13 cellular contexts compared by ENCODE assay signal in the genomic region with DNA sequence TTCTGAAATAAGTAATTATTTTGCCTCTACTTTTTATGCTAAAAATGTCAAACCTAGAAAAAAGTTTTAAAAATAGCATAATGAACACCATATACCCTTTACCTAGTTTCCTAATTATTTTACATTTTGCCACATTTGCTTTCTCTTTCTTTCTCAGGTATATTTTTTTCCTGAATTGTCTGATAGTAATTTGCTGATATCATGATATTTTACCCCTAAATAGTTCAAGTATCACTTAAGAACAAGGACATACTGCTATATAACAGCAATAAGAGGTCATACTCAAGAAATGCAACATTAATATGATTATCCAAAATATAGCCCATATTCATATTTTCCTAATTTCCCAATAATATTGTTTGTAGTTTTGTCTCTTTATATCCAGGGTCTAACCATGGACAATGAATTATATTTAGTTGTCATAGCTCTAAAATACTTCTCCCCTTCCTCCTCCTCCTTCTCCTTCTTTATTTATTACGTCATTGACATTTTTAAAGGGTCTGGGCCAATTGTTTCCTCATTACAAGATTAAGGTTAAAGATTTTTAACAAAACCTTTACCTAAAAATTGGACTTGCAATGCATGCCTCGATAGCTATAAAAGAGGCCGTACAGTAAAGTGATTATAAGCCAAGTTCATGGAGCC. TPM values are rescaled to one million over a fixed set of nuclear protein-coding genes. Genes with fewer than 3 reads are reported as not detected.
DNase-seq lines count a peak whose midpoint lies in the region; ATAC-seq, FAIRE-seq and TF ChIP-seq lines count a peak whose summit lies in the region.
"Had no signal": no experiment of that assay in that cellular context is flagged by ENCODE, and none has a peak within 500 bp of the region (broad histone marks: within the 10 kb centered on the region; RNA-seq: fewer than 3 reads in every experiment).

No MANE protein-coding gene starts in this region.

- no peak for TF ChIP-seq POLR2A in HCT116 (IDR thresholded peaks at IDR 0.05; ENCODE audit: borderline replicate concordance, extremely low read depth, insufficient read depth, insufficient read length)

- H3K27ac Mint-ChIP-seq in astrocyte (ENCODE audit: unreplicated experiment) (no peak overlapping the region), endothelial cell (ENCODE audit: unreplicated experiment) (no peak overlapping the region)
- H3K27ac Mint-ChIP-seq: B cell, CD14-positive monocyte, GM23338, T-cell had no signal

- BruUV-seq in HCT116 (replicated peaks; lab: Mats Ljungman, UMichigan), result no TSS peak

- no peaks in the 10 kb centered on the region for H4K20me1 ChIP-seq in BLaER1 treated with 17β-estradiol and CSF1 and Interleukin-3, amounts not matched to agents 10 nM and 100 nM
- H4K20me1 ChIP-seq in HCT116 (ENCODE audit: insufficient read depth) (no peaks in the 10 kb centered on the region), astrocyte (ENCODE audit: insufficient read depth, low read length) (no peaks in the 10 kb centered on the region)

- no peak overlapping the region for H3K27ac ChIP-seq in BLaER1 treated with 17β-estradiol and CSF1 and Interleukin-3, amounts not matched to agents 10 nM and 100 nM
- H3K27ac ChIP-seq in HCT116 (ENCODE audit: low read depth, low read length) (no peak overlapping the region), astrocyte (ENCODE audit: low read depth, low read length) (no peak overlapping the region), psoas muscle (peak overlapping the region; percentile 89)
- H3K27ac ChIP-seq: RWPE1 had no signal

- WGBS in psoas muscle, 3 donors, result 51 to 83% (median 52%) methylated on average over 3 of the region's 3 CpGs

- no peak overlapping the region for H2AFZ ChIP-seq in HCT116 (ENCODE audit: low read depth, low read length, poor library complexity, severe bottlenecking)
- H2AFZ ChIP-seq in astrocyte (ENCODE audit: low read depth, low read length), result no peak overlapping the region
- H2AFZ ChIP-seq: GM23338 had no signal

- no peak overlapping the region for H3K4me3 ChIP-seq in BLaER1 treated with 17β-estradiol and CSF1 and Interleukin-3, amounts not matched to agents 10 nM and 100 nM
- H3K4me3 ChIP-seq in HCT116 (replicated peaks in 1 of 2; ENCODE audit: low read depth in 1 of 2, low read length in 2 of 2), result no peak overlapping the region
- H3K4me3 ChIP-seq in astrocyte (ENCODE audit: insufficient read depth, low read depth, low read length), result no peak overlapping the region
- H3K4me3 ChIP-seq in psoas muscle, result no peak overlapping the region
- H3K4me3 ChIP-seq: GM23338, HAP-1 had no signal

- H3K36me3 ChIP-seq in BLaER1 treated with 17β-estradiol and CSF1 and Interleukin-3, amounts not matched to agents 10 nM and 100 nM, result no peaks in the 10 kb centered on the region
- no peaks in the 10 kb centered on the region for H3K36me3 ChIP-seq in HCT116 (ENCODE audit: control insufficient read depth in 1 of 2, insufficient read depth in 2 of 2, low read length in 2 of 2)
- H3K36me3 ChIP-seq in astrocyte (ENCODE audit: insufficient read depth, low read length), result no peaks in the 10 kb centered on the region
- H3K36me3 ChIP-seq in psoas muscle (ENCODE audit: insufficient read depth in 1 of 2, low read depth in 1 of 2), result no peaks in the 10 kb centered on the region
- H3K36me3 ChIP-seq: HAP-1 had no signal

- H3K79me2 ChIP-seq in HCT116 (ENCODE audit: insufficient read depth, low read length) (no peaks in the 10 kb centered on the region), astrocyte (ENCODE audit: insufficient read depth, low read length) (no peaks in the 10 kb centered on the region)

- H3K9me3 Mint-ChIP-seq in astrocyte (ENCODE audit: unreplicated experiment) (no peaks in the 10 kb centered on the region), endothelial cell (ENCODE audit: unreplicated experiment) (no peaks in the 10 kb centered on the region)
- H3K9me3 Mint-ChIP-seq: T-cell had no signal

- H3K4me1 Mint-ChIP-seq in astrocyte (ENCODE audit: low read depth, unreplicated experiment) (peaks cover 12% of the 10 kb centered on the region), endothelial cell (ENCODE audit: unreplicated experiment) (peaks cover 16% of the 10 kb centered on the region)

- no peak for FAIRE-seq in astrocyte (lab: Jason Lieb, UNC)

- H3K4me2 ChIP-seq in BLaER1 treated with 17β-estradiol and CSF1 and Interleukin-3, amounts not matched to agents 10 nM and 100 nM, result peak overlapping the region in 9 of 11 experiments; percentile 18 to 78 (median 43); a peak in 15 of 22 replicates
- H3K4me2 ChIP-seq in HCT116 (ENCODE audit: low read length) (0 out of 2 replicates have a peak overlapping the region, but pooled peaks have one; percentile 51), astrocyte (ENCODE audit: low read length) (peak overlapping the region; percentile 72)
- H3K4me2 ChIP-seq: GM23338 had no signal

- H3K4me3 Mint-ChIP-seq in astrocyte (ENCODE audit: unreplicated experiment) (no peak overlapping the region), endothelial cell (ENCODE audit: unreplicated experiment) (no peak overlapping the region)
- H3K4me3 Mint-ChIP-seq: B cell, GM23338, T-cell had no signal

- POLR2A ChIA-PET in HCT116 (lab: Charles Lee), result interaction anchor here (1.2 to 1.6 kb wide), 2 partner anchors 20 to 71 kb away, joined by 3 read pairs; a partner anchor contains a TSS

- H3K9me2 ChIP-seq in HCT116 (ENCODE audit: insufficient read depth), result no peaks in the 10 kb centered on the region

- peaks cover 8% of the 10 kb centered on the region for H3K27me3 Mint-ChIP-seq in astrocyte (ENCODE audit: low read depth, unreplicated experiment)
- no peaks in the 10 kb centered on the region for H3K27me3 Mint-ChIP-seq in endothelial cell (ENCODE audit: unreplicated experiment)

- CTCF ChIA-PET in HCT116 (lab: Charles Lee), result interaction anchor here (0.7 to 3.5 kb wide), 12 partner anchors 8 to 1263 kb away, joined by 3 to 41 read pairs (median 8); a partner anchor contains a TSS

- H3K9ac ChIP-seq in BLaER1 treated with 17β-estradiol and CSF1 and Interleukin-3, amounts not matched to agents 10 nM and 100 nM, result no peak overlapping the region
- H3K9ac ChIP-seq in HCT116 (ENCODE audit: low read length) (no peak overlapping the region), astrocyte (ENCODE audit: low read length) (no peak overlapping the region)

- no peak for DNase-seq in HCT116 (ENCODE audit: low read depth, low spot score)
- no peak for DNase-seq in astrocyte (ENCODE audit: low read depth)
- DNase-seq in psoas muscle, result no peak
- DNase-seq in cerebellar nuclear complex (lab: John Stamatoyannopoulos, UW), result no peak
- no peak for DNase-seq in endothelial cell (ENCODE audit: low spot score)

- no peaks in the 10 kb centered on the region for H3K36me3 Mint-ChIP-seq in astrocyte (ENCODE audit: low read depth, unreplicated experiment)
- H3K36me3 Mint-ChIP-seq in endothelial cell (ENCODE audit: low read depth, unreplicated experiment), result no peaks in the 10 kb centered on the region
- H3K36me3 Mint-ChIP-seq: CD14-positive monocyte, T-cell had no signal

- H3K4me1 ChIP-seq in BLaER1 treated with 17β-estradiol and CSF1 and Interleukin-3, amounts not matched to agents 10 nM and 100 nM, result peaks cover 12 to 44% (median 39%) of the 10 kb centered on the region in 10 experiments
- H3K4me1 ChIP-seq in HCT116 (ENCODE audit: control insufficient read depth in 1 of 2, insufficient read depth in 2 of 2, low read length in 2 of 2), result peaks cover 0 to 10% of the 10 kb centered on the region in 2 experiments; a peak in 1 of 4 replicates
- peaks cover 12% of the 10 kb centered on the region for H3K4me1 ChIP-seq in astrocyte (ENCODE audit: insufficient read depth, low read length)
- peaks cover 15% of the 10 kb centered on the region for H3K4me1 ChIP-seq in psoas muscle

- no peak for TF ChIP-seq RAD21 in HCT116 (IDR thresholded peaks at IDR 0.05; ENCODE audit: low read depth)

- 0 out of 22 replicates have a peak, but pooled peaks cover 0 to 9% (median 0%) of the 10 kb centered on the region in 11 experiments for H3K27me3 ChIP-seq in BLaER1 treated with 17β-estradiol and CSF1 and Interleukin-3, amounts not matched to agents 10 nM and 100 nM
- H3K27me3 ChIP-seq in HCT116 (ENCODE audit: insufficient read depth, low read length), result no peaks in the 10 kb centered on the region
- peaks cover 2% of the 10 kb centered on the region for H3K27me3 ChIP-seq in astrocyte (ENCODE audit: insufficient read depth, low read length)
- H3K27me3 ChIP-seq in psoas muscle (ENCODE audit: insufficient read depth in 3 of 3, low read length in 2 of 3), result no peaks in the 10 kb centered on the region

- RAD21 ChIA-PET in HCT116 (lab: Charles Lee; ENCODE audit: low non-redundant PET in 1 of 2, low total read pairs in 2 of 2, uncharacterized antibody in 2 of 2, unreplicated experiment in 2 of 2), result interaction anchor here (1.4 to 1.9 kb wide), 3 partner anchors 68 to 71 kb away, joined by 6 to 8 read pairs (median 7); no protein-coding TSS in a partner anchor

- ATAC-seq in HCT116 (no peak), psoas muscle (no peak), GM21723 (IDR thresholded peaks at IDR 0.05; ENCODE audit: unreplicated experiment) (no peak)

- intact Hi-C loops in HCT116 (cut with micrococcal nuclease), result loop anchor here (1.0 to 2.0 kb wide), 2 partner anchors 60 to 69 kb away; no protein-coding TSS in a partner anchor
- intact Hi-C loops in psoas muscle (cut with DNase I), result loop anchor here (1.0 to 10.0 kb wide), 3 partner anchors 46 to 69 kb away; no protein-coding TSS in a partner anchor

- TF ChIP-seq CTCF in HCT116 (IDR thresholded peaks at IDR 0.05 in 2 of 3, conservative IDR thresholded peaks at IDR 0.05 in 1 of 3; ENCODE audit: borderline replicate concordance in 1 of 3, insufficient read depth in 1 of 3, low read depth in 2 of 3, low read length in 2 of 3) (no peak), astrocyte (IDR thresholded peaks at IDR 0.05; ENCODE audit: insufficient read depth, low read depth, low read length) (no peak), psoas muscle (IDR thresholded peaks at IDR 0.05) (no peak), endothelial cell (IDR thresholded peaks at IDR 0.05; ENCODE audit: unreplicated experiment) (no peak)

- peaks cover 2 to 6% (median 4%) of the 10 kb centered on the region in 11 experiments; a peak in 14 of 22 replicates for H3K9me3 ChIP-seq in BLaER1 treated with 17β-estradiol and CSF1 and Interleukin-3, amounts not matched to agents 10 nM and 100 nM (replicated peaks in 1 of 11)
- no peaks in the 10 kb centered on the region for H3K9me3 ChIP-seq in HCT116 (ENCODE audit: control insufficient read depth in 1 of 2, insufficient read depth in 1 of 2, low read depth in 1 of 2, low read length in 2 of 2)
- H3K9me3 ChIP-seq in astrocyte (ENCODE audit: insufficient read depth, low read depth, low read length), result no peaks in the 10 kb centered on the region
- no peaks in the 10 kb centered on the region for H3K9me3 ChIP-seq in psoas muscle
- H3K9me3 ChIP-seq: HAP-1 had no signal

TF ChIP-seq in HCT116, 20 proteins besides CTCF, POLR2A, EP300 and RAD21 (continues in another document):
- TF ChIP-seq SIN3A (IDR thresholded peaks at IDR 0.05; ENCODE audit: low read depth) (no peak), SP1 (IDR thresholded peaks at IDR 0.05; ENCODE audit: low read depth) (no peak), EZH2phosphoT487 (IDR thresholded peaks at IDR 0.05; ENCODE audit: borderline replicate concordance) (no peak)

RNA-seq across cellular contexts. Expression of a gene that starts 20.3 kb away (rescaled TPM):
- total RNA-seq in HCT116 (2021; ENCODE audit: unreplicated experiment), result 27.2 TPM
- polyA plus RNA-seq in HCT116 (2012), result 15.2 and 21.4 TPM in 2 replicates
- 33.7 and 38.6 TPM in 2 replicates for total RNA-seq in astrocyte
- 10 to 100 TPM; 37.1 to 75.3 (median 54.3) TPM for total RNA-seq in psoas muscle
- 10 to 100 TPM; 15.6 to 67.1 (median 43.5) TPM for polyA plus RNA-seq in psoas muscle
- 44.1 TPM for total RNA-seq in endothelial cell (ENCODE audit: unreplicated experiment)
